Comparison of ENCODE assay signal across 9 cellular contexts in the genomic region with DNA sequence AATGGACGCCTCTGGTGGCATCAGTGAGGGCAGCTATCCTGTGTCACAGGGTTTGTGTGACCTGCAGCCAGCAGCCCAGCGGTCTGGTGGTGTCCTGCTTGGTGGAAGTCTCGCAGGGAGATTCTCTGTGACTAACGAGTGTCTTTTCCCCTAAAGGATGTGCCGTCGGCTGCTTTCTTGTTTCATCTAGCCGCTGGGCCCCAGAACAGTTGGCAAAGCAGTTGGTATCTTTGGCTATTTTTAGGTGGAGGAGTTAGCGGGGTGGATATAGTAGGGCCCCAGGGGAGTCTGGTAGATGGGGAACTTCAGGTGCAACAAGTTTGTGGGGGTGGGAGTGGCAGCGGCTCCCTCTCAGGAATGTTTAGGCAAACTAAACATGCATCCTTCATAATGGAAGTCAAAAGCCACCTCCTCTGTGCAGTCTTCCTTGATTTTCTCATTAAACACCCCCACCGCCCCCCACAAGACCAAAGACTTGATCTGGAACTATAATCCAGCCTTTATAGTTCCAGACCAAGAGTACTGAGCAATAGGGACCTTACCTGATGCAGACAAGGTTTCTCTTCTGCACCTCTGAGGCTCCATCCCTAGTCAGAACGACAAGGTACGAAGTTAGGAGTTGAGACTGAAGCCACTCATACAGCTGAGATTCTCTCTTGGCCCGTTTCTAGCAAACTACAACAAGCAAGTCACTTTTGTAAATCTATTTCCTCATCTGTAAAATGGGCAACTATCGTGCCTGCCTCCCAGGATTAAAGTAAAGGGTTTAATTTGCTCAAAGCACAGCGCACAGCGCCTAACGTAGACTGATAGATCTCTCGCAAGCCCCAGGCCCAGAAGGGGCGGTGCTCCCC. TPM values are rescaled to one million over a fixed set of nuclear protein-coding genes. Genes with fewer than 3 reads are reported as not detected.
DNase-seq lines count a peak whose midpoint lies in the region; ATAC-seq and TF ChIP-seq lines count a peak whose summit lies in the region.
"Had no signal": no experiment of that assay in that cellular context is flagged by ENCODE, and none has a peak within 500 bp of the region (broad histone marks: within the 10 kb centered on the region; RNA-seq: fewer than 3 reads in every experiment).

No MANE protein-coding gene starts in this region.

- no peaks in the 10 kb centered on the region for H3K79me2 ChIP-seq in GM23248 (ENCODE audit: insufficient read depth)

- intact Hi-C loops in esophagus squamous epithelium (cut with DNase I), result no loop called here

- H3K9me2 ChIP-seq in GM23248 (ENCODE audit: insufficient read depth), result no peaks in the 10 kb centered on the region

- no peak for TF ChIP-seq POLR2A in Peyer's patch (IDR thresholded peaks at IDR 0.05)
- TF ChIP-seq POLR2A in esophagus squamous epithelium (IDR thresholded peaks at IDR 0.05), result no peak

- ATAC-seq in HG03039 (IDR thresholded peaks at IDR 0.05; ENCODE audit: unreplicated experiment) (no peak), GM19455 (IDR thresholded peaks at IDR 0.05; ENCODE audit: unreplicated experiment) (no peak), GM21717 (IDR thresholded peaks at IDR 0.05; ENCODE audit: unreplicated experiment) (no peak)

- WGBS in GM23248 (ENCODE audit: low coverage in 1 of 2, low lambda C conversion rate in 2 of 2, missing lambda C conversion rate in 2 of 2), 2 experiments, result 57 to 65% methylated on average over 18 to 19 of the region's 19 CpGs
- WGBS in esophagus squamous epithelium, 2 donors, result 52 to 62% methylated on average over 4 to 10 of the region's 19 CpGs

- H3K9me3 ChIP-seq in GM23248 (ENCODE audit: low read depth) (no peaks in the 10 kb centered on the region), Peyer's patch (no peaks in the 10 kb centered on the region), esophagus squamous epithelium (peaks cover 0 to 3% (median 0%) of the 10 kb centered on the region in 3 donors)

- no peaks in the 10 kb centered on the region for H3K4me1 ChIP-seq in GM23248 (ENCODE audit: insufficient read depth)
- H3K4me1 ChIP-seq in Peyer's patch, result peaks cover 3 to 17% (median 6%) of the 10 kb centered on the region in 4 donors
- H3K4me1 ChIP-seq in esophagus squamous epithelium, result peaks cover 13 to 28% (median 15%) of the 10 kb centered on the region in 3 donors
- H3K4me1 ChIP-seq in rectal smooth muscle tissue (ENCODE audit: control insufficient read depth, insufficient read depth, low read length), result peaks cover 6% of the 10 kb centered on the region

- peak overlapping the region; percentile 94 for H2AFZ ChIP-seq in GM23248

- peak overlapping the region; percentile 85 for H3K4me3 ChIP-seq in GM23248
- peak overlapping the region; percentile 44 to 97 (median 80) for H3K4me3 ChIP-seq in Peyer's patch
- H3K4me3 ChIP-seq in esophagus squamous epithelium, result peak overlapping the region; percentile 52 to 89 (median 70)
- H3K4me3 ChIP-seq in rectal smooth muscle tissue (ENCODE audit: low read length), result peak overlapping the region; percentile 76

- H3K4me2 ChIP-seq in GM23248 (ENCODE audit: unreplicated experiment), result peak overlapping the region; percentile 88

- H4K20me1 ChIP-seq in GM23248 (ENCODE audit: insufficient read depth), result no peaks in the 10 kb centered on the region

- H3K27ac ChIP-seq in GM23248 (no peak overlapping the region), Peyer's patch (peak overlapping the region; percentile 63 to 89 (median 81)), esophagus squamous epithelium (peak overlapping the region; percentile 77 to 94 (median 85)), rectal smooth muscle tissue (ENCODE audit: low read depth, low read length) (no peak overlapping the region)

- H3K9ac ChIP-seq in GM23248 (peak overlapping the region; percentile 77; the same call in 1 of the 2 replicates), rectal smooth muscle tissue (ENCODE audit: low read length) (no peak overlapping the region)

- TF ChIP-seq CTCF in Peyer's patch (IDR thresholded peaks at IDR 0.05), result no peak
- no peak for TF ChIP-seq CTCF in esophagus squamous epithelium (IDR thresholded peaks at IDR 0.05)

- H3K27me3 ChIP-seq in GM23248 (replicated peaks; ENCODE audit: insufficient read depth) (no peaks in the 10 kb centered on the region), Peyer's patch (no peaks in the 10 kb centered on the region), esophagus squamous epithelium (no peaks in the 10 kb centered on the region), rectal smooth muscle tissue (ENCODE audit: control insufficient read depth, insufficient read depth, low read length) (no peaks in the 10 kb centered on the region)

- DNase-seq in GM23248, result no peak
- DNase-seq in Peyer's patch, result peak in 1 of 3 donors; percentile 46
- no peak for DNase-seq in esophagus squamous epithelium (lab: John Stamatoyannopoulos, UW)
- no peak for DNase-seq in D341Med (ENCODE audit: low spot score)

- in situ Hi-C loops in GM23248 (cut with MboI), result no loop called here

- H3F3A ChIP-seq in GM23248 (ENCODE audit: insufficient read depth), result no peaks in the 10 kb centered on the region

- H3K36me3 ChIP-seq in GM23248 (ENCODE audit: low read depth) (no peaks in the 10 kb centered on the region), Peyer's patch (no peaks in the 10 kb centered on the region), esophagus squamous epithelium (peaks cover 0 to 6% (median 0%) of the 10 kb centered on the region in 3 donors), rectal smooth muscle tissue (ENCODE audit: control insufficient read depth, insufficient read depth, low read length) (no peaks in the 10 kb centered on the region)

RNA-seq across cellular contexts. Expression of a gene that starts 1.1 kb away (rescaled TPM):
- total RNA-seq in GM23248 (2014; rRNA removed; shearing (Covaris generic)), result 8.1 and 10.5 TPM in 2 replicates
- polyA plus RNA-seq in GM23248 (2016; fragmentation: Nextera tagmentation; extraction: Ambion mirVana), result 5.3 and 5.8 TPM in 2 replicates
- 10 to 100 TPM in 2 of 4 donors, 1 to 10 TPM in 2; 5.6 to 11.6 (median 10.0) TPM for total RNA-seq in Peyer's patch
- 10 to 100 TPM in 1 of 4 donors, 1 to 10 TPM in 3; 6.3 to 17.2 (median 8.8) TPM for total RNA-seq in esophagus squamous epithelium

RNA-seq across cellular contexts. Expression of a gene that starts 14.6 kb away (rescaled TPM):
- 50.8 and 64.1 TPM in 2 replicates for total RNA-seq in GM23248 (2014; rRNA removed; shearing (Covaris generic))
- 33.5 and 34.7 TPM in 2 replicates for polyA plus RNA-seq in GM23248 (2016; fragmentation: Nextera tagmentation; extraction: Ambion mirVana)
- total RNA-seq in Peyer's patch (10 to 100 TPM; 58.3 to 66.8 (median 63.2) TPM), esophagus squamous epithelium (10 to 100 TPM; 24.6 to 49.2 (median 43.5) TPM)

RNA-seq across cellular contexts. Expression of a gene that starts 26.9 kb away (rescaled TPM):
- 36.7 and 53.5 TPM in 2 replicates for total RNA-seq in GM23248 (2014; rRNA removed; shearing (Covaris generic))
- polyA plus RNA-seq in GM23248 (2016; fragmentation: Nextera tagmentation; extraction: Ambion mirVana), result 75.7 and 76.6 TPM in 2 replicates
- total RNA-seq in Peyer's patch (10 to 100 TPM; 24.7 to 34.9 (median 28.9) TPM), esophagus squamous epithelium (10 to 100 TPM; 39.3 to 66.4 (median 54.2) TPM)

RNA-seq across cellular contexts. Expression of a gene that starts 44.8 kb away (rescaled TPM):
- not detected in 2 replicates for total RNA-seq in GM23248 (2014; rRNA removed; shearing (Covaris generic))
- not detected in 2 replicates for polyA plus RNA-seq in GM23248 (2016; fragmentation: Nextera tagmentation; extraction: Ambion mirVana)
- total RNA-seq in Peyer's patch (not detected), esophagus squamous epithelium (under 1 TPM in 1 of 4 donors, not detected in 3; 0.38 TPM)
- total RNA-seq: activated CD8-positive, alpha-beta memory T cell treated with anti-CD3 and anti-CD28 coated beads for 36 hours had no signal

RNA-seq across cellular contexts. Expression of a gene that starts 44.8 kb away (rescaled TPM):
- total RNA-seq in GM23248 (2014; rRNA removed; shearing (Covaris generic)), result 39.1 and 58.8 TPM in 2 replicates
- polyA plus RNA-seq in GM23248 (2016; fragmentation: Nextera tagmentation; extraction: Ambion mirVana), result 20.2 and 23.0 TPM in 2 replicates
- total RNA-seq in Peyer's patch (100 to 1,000 TPM in 1 of 4 donors, 10 to 100 TPM in 3; 25.6 to 167 (median 73.4) TPM), esophagus squamous epithelium (10 to 100 TPM in 3 of 4 donors, 1 to 10 TPM in 1; 9.7 to 45.8 (median 17.1) TPM)

Comparison
In these comparisons a context has a peak if more than half of its experiments do, and no peak if none do; other contexts are left out.
1. H3K27ac ChIP-seq: peak in Peyer's patch (4 of 4) and esophagus squamous epithelium (4 of 4); none in GM23248 (single experiment) and rectal smooth muscle tissue (single experiment).
2. Peak in every context shown above with its lines, with median percentiles within 50 percentile points of each other: H3K4me3 ChIP-seq.